22 cellular contexts compared by ENCODE assay signal in the genomic region with DNA sequence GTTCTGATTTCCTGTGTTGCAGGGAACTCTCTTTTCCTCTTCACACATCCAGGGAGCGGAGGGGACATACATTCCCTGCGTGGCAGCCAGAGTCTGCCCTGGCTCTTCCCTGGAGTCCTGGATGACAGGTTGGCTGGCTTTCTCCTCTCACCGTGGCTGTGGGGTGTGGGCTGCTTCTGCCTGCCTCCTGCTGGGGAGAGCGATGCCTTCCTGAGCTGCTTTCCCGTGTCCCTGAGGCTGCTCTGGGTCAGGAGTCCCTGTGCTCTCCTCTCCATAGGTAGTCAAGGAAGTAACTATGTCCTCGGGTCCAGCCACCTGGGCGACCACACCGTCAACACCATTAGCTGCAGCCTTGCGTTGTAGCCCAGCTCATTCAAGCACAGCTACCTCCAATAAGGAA.
"Had no signal": no experiment of that assay in that cellular context is flagged by ENCODE, and none has a peak within 500 bp of the region (broad histone marks: within the 10 kb centered on the region; RNA-seq: fewer than 3 reads in every experiment).

No MANE protein-coding gene starts in this region.

- FAIRE-seq: keratinocyte, urothelium cell line had no signal

- H3K27ac ChIP-seq: ascending aorta, breast epithelium, hepatocyte, tibial artery had no signal

- ATAC-seq: activated CD4-positive, CD25-positive, alpha-beta regulatory T cell treated with anti-CD3 and anti-CD28 coated beads, Interleukin-2, amount 50 U/mL, for 24 hours; activated T-cell treated with anti-CD3 and anti-CD28 coated beads, Interleukin-2, amount 50 U/mL, for 72 hours; esophagus mucosa; left lobe of liver; stimulated activated naive CD8-positive, alpha-beta T cell treated with anti-CD3 and anti-CD28 coated beads, Interleukin-15, Interleukin-2, amounts not matched to agents 100 U/mL and 50 U/mL, for 24 hours had no signal

- H3K27me3 ChIP-seq: ascending aorta, breast epithelium, tibial artery had no signal

- H3K4me2 ChIP-seq: hepatocyte had no signal

- H3K27ac Mint-ChIP-seq: activated naive CD4-positive, alpha-beta T cell treated with anti-CD3 and anti-CD28 coated beads, Interleukin-2, amount 50 U/mL, for 24 hours; activated T-cell treated with anti-CD3 and anti-CD28 coated beads, Interleukin-2, amount 50 U/mL, for 72 hours; progenitor cell of endocrine pancreas had no signal

- H3K36me3 ChIP-seq: ascending aorta, breast epithelium, tibial artery had no signal

- H3K36me3 Mint-ChIP-seq: activated naive CD4-positive, alpha-beta T cell treated with anti-CD3 and anti-CD28 coated beads, Interleukin-2, amount 50 U/mL, for 24 hours had no signal

- H2AFZ ChIP-seq: hepatocyte had no signal

- H3K79me2 ChIP-seq: hepatocyte had no signal

- DNase-seq: activated CD4-positive, alpha-beta T cell treated with anti-CD3 and anti-CD28 coated beads, Interleukin-2, amount 50 U/mL, for 1 hour; activated CD8-positive, alpha-beta memory T cell treated with anti-CD3 and anti-CD28 coated beads, Interleukin-2, amount 50 U/mL, for 4 hours; activated effector memory CD4-positive, alpha-beta T cell treated with anti-CD3 and anti-CD28 coated beads, Interleukin-2, amount 50 U/mL, for 16 hours; activated T-cell treated with anti-CD3 and anti-CD28 coated beads, Interleukin-2, amount 50 U/mL, for 72 hours; cerebellar nuclear complex; cortex of kidney; mammary epithelial cell; stimulated activated naive CD8-positive, alpha-beta T cell treated with anti-CD3 and anti-CD28 coated beads, Interleukin-15, Interleukin-2, amounts not matched to agents 100 U/mL and 50 U/mL, for 24 hours; substantia nigra; T-helper 1 cell; T-helper 9 cell; tibial artery had no signal

- H3K4me1 Mint-ChIP-seq: activated naive CD4-positive, alpha-beta T cell treated with anti-CD3 and anti-CD28 coated beads, Interleukin-2, amount 50 U/mL, for 24 hours had no signal

- H3K9me3 ChIP-seq: ascending aorta, breast epithelium, tibial artery had no signal

- H3K4me1 ChIP-seq: ascending aorta, breast epithelium, tibial artery had no signal

- H3K9me3 Mint-ChIP-seq: activated naive CD4-positive, alpha-beta T cell treated with anti-CD3 and anti-CD28 coated beads, Interleukin-2, amount 50 U/mL, for 24 hours; activated T-cell treated with anti-CD3 and anti-CD28 coated beads, Interleukin-2, amount 50 U/mL, for 72 hours had no signal

- H3K4me3 ChIP-seq: ascending aorta, breast epithelium, hepatocyte, tibial artery had no signal

- H3K4me3 Mint-ChIP-seq: activated naive CD4-positive, alpha-beta T cell treated with anti-CD3 and anti-CD28 coated beads, Interleukin-2, amount 50 U/mL, for 24 hours; activated T-cell treated with anti-CD3 and anti-CD28 coated beads, Interleukin-2, amount 50 U/mL, for 72 hours had no signal
